ENCODE assay signal across 14 cellular contexts in genomic region chr2:224837558-224837957, GRCh38.
DNase-seq lines count a peak whose midpoint lies in the region; ATAC-seq and TF ChIP-seq lines count a peak whose summit lies in the region.
"Had no signal": no experiment of that assay in that cellular context is flagged by ENCODE, and none has a peak within 500 bp of the region (broad histone marks: within the 10 kb centered on the region; RNA-seq: fewer than 3 reads in every experiment).

No MANE protein-coding gene starts in this region.

- H3K27ac Mint-ChIP-seq in activated T-cell treated with anti-CD3 and anti-CD28 coated beads, Interleukin-2, amount 50 U/mL, for 72 hours: peak overlapping the region; percentile 7
- H3K27ac Mint-ChIP-seq: neural progenitor cell had no signal

- CTCF ChIA-PET in RWPE1 (lab: Yijun Ruan, JAX): interaction anchor here (1.2 kb wide), 1 partner anchor 12 kb away, joined by 5 read pairs; no protein-coding TSS in a partner anchor

- H3K9me3 Mint-ChIP-seq in activated T-cell treated with anti-CD3 and anti-CD28 coated beads, Interleukin-2, amount 50 U/mL, for 72 hours: peaks cover 0 to 3% of the 10 kb centered on the region in 2 donors
- H3K9me3 Mint-ChIP-seq: neural progenitor cell had no signal

- intact Hi-C loops in lower leg skin (cut with DNase I; ENCODE audit: low total_unique reads): no loop called here

- H3K4me3 Mint-ChIP-seq in activated T-cell treated with anti-CD3 and anti-CD28 coated beads, Interleukin-2, amount 50 U/mL, for 72 hours: no peak overlapping the region
- H3K4me3 Mint-ChIP-seq: neural progenitor cell had no signal

- no peak for TF ChIP-seq POLR2A in lower leg skin (IDR thresholded peaks at IDR 0.05)

- TF ChIP-seq CTCF in RWPE1 (conservative IDR thresholded peaks at IDR 0.05; ENCODE audit: low read depth): no peak
- TF ChIP-seq CTCF in lower leg skin (IDR thresholded peaks at IDR 0.05): no peak

- ATAC-seq in activated T-cell treated with anti-CD3 and anti-CD28 coated beads, Interleukin-2, amount 50 U/mL, for 72 hours (replicated peaks in 1 of 2): peak; percentile 31 to 43

- WGBS in lower leg skin, 2 donors: 83 to 84% methylated on average over 3 of the region's 3 CpGs

- no peak overlapping the region for H3K4me3 ChIP-seq in skeletal muscle cell (ENCODE audit: low read depth, low read length)
- H3K4me3 ChIP-seq in lower leg skin (ENCODE audit: low read depth, poor library complexity, severe bottlenecking): no peak overlapping the region
- H3K4me3 ChIP-seq: neural progenitor cell, thyroid gland had no signal

- POLR2A ChIA-PET in RWPE1 (lab: Yijun Ruan, JAX; ENCODE audit: low non-redundant PET): no interaction called here

- H3K27ac ChIP-seq in RWPE1: no peak overlapping the region
- H3K27ac ChIP-seq: neural progenitor cell, thyroid gland had no signal

- H3K27me3 Mint-ChIP-seq in activated T-cell treated with anti-CD3 and anti-CD28 coated beads, Interleukin-2, amount 50 U/mL, for 72 hours (ENCODE audit: low read depth): no peaks in the 10 kb centered on the region

- no peaks in the 10 kb centered on the region for H3K4me1 Mint-ChIP-seq in activated T-cell treated with anti-CD3 and anti-CD28 coated beads, Interleukin-2, amount 50 U/mL, for 72 hours (ENCODE audit: low read depth)

- no peak for DNase-seq in activated T-cell treated with anti-CD3 and anti-CD28 coated beads, Interleukin-2, amount 50 U/mL, for 72 hours
- DNase-seq in activated T-cell treated with anti-CD3 and anti-CD28 coated beads for 4 hours: no peak
- DNase-seq in RWPE1 (ENCODE audit: low spot score): peak; percentile 61
- peak; percentile 47 for DNase-seq in fibroblast of gingiva (ENCODE audit: low read depth)
- DNase-seq in skeletal muscle cell (ENCODE audit: low read depth): peak; percentile 79
- no peak for DNase-seq in lower leg skin (ENCODE audit: low spot score in 2 of 2)
- no peak for DNase-seq in NCI-H2196 treated with DMSO at 0.1 percent for 48 hours (lab: John Stamatoyannopoulos, UW; ENCODE audit: unreplicated experiment)
- DNase-seq in stimulated activated CD4-positive, alpha-beta T cell treated with anti-CD3 and anti-CD28 coated beads, Interleukin-2, amount 100 ng/mL, for 48 hours: no peak
- DNase-seq: activated CD8-positive, alpha-beta memory T cell treated with anti-CD3 and anti-CD28 coated beads, Interleukin-2, amount 50 U/mL, for 48 hours; BE2C; NCI-H1048; T1000; thyroid gland had no signal

- peaks cover 32 to 67% of the 10 kb centered on the region in 2 donors for H3K36me3 Mint-ChIP-seq in activated T-cell treated with anti-CD3 and anti-CD28 coated beads, Interleukin-2, amount 50 U/mL, for 72 hours (ENCODE audit: insufficient read depth in 2 of 2)

Comparison
In these comparisons a context has a peak if more than half of its experiments do, and no peak if none do; other contexts are left out.
1. DNase-seq: peak in RWPE1 (single experiment), fibroblast of gingiva (single experiment) and skeletal muscle cell (single experiment); none in activated T-cell treated with anti-CD3 and anti-CD28 coated beads, Interleukin-2, amount 50 U/mL, for 72 hours (0 of 2), activated T-cell treated with anti-CD3 and anti-CD28 coated beads for 4 hours (single experiment), lower leg skin (0 of 2), NCI-H2196 treated with DMSO at 0.1 percent for 48 hours (single experiment) and stimulated activated CD4-positive, alpha-beta T cell treated with anti-CD3 and anti-CD28 coated beads, Interleukin-2, amount 100 ng/mL, for 48 hours (0 of 2).